Comparison of ENCODE assay signal across 16 cellular contexts in genomic region chr2:113734187-113734586, GRCh38. TPM values are rescaled to one million over a fixed set of nuclear protein-coding genes. Genes with fewer than 3 reads are reported as not detected.
DNase-seq lines count a peak whose midpoint lies in the region; ATAC-seq, FAIRE-seq and TF ChIP-seq lines count a peak whose summit lies in the region.
"Had no signal": no experiment of that assay in that cellular context is flagged by ENCODE, and none has a peak within 500 bp of the region (broad histone marks: within the 10 kb centered on the region; RNA-seq: fewer than 3 reads in every experiment).

No MANE protein-coding gene starts in this region.

- peak; percentile 88 for ATAC-seq in GM19035 (IDR thresholded peaks at IDR 0.05; ENCODE audit: unreplicated experiment)
- ATAC-seq in HG02588 (IDR thresholded peaks at IDR 0.05; ENCODE audit: unreplicated experiment): peak; percentile 83
- ATAC-seq in HG03457 (IDR thresholded peaks at IDR 0.05; ENCODE audit: unreplicated experiment): peak; percentile 89
- ATAC-seq in HG03175 (IDR thresholded peaks at IDR 0.05; ENCODE audit: unreplicated experiment): no peak
- ATAC-seq: body of pancreas, gastrocnemius medialis had no signal

- TF ChIP-seq CTCF in GM13976 (IDR thresholded peaks at IDR 0.05; ENCODE audit: borderline replicate concordance, control extremely low read depth, extremely low read depth, insufficient read depth, missing control alignments) (no peak), breast epithelium (IDR thresholded peaks at IDR 0.05) (no peak)

- DNase-seq in GM13976 (ENCODE audit: low spot score) (peak; percentile 37), small intestine (no peak), H4 (ENCODE audit: low spot score) (no peak), breast epithelium (ENCODE audit: low spot score in 2 of 2) (no peak)
- DNase-seq: activated T-cell treated with anti-CD3 and anti-CD28 coated beads, Interleukin-2, amount 50 U/mL, for 48 hours; body of pancreas; effector memory CD4-positive, alpha-beta T cell; gastrocnemius medialis; immature natural killer cell; NCI-H1694 treated with DMSO at 0.1 percent for 48 hours; stimulated activated CD4-positive, alpha-beta T cell treated with anti-CD3 and anti-CD28 coated beads, Interleukin-2, amount 100 ng/mL, for 24 hours had no signal

- H3K27me3 ChIP-seq in small intestine (ENCODE audit: control insufficient read depth in 2 of 2, insufficient read depth in 2 of 2, low read length in 2 of 2) (no peaks in the 10 kb centered on the region), breast epithelium (no peaks in the 10 kb centered on the region)
- H3K27me3 ChIP-seq: body of pancreas, gastrocnemius medialis had no signal

- intact Hi-C loops in breast epithelium (cut with DNase I; ENCODE audit: low total_unique reads): no loop called here

- TF ChIP-seq POLR2A in breast epithelium (IDR thresholded peaks at IDR 0.05): no peak

- no peaks in the 10 kb centered on the region for H3K4me1 ChIP-seq in small intestine (ENCODE audit: control insufficient read depth in 2 of 2, insufficient read depth in 1 of 2, low read depth in 1 of 2, low read length in 1 of 2)
- H3K4me1 ChIP-seq in breast epithelium: no peaks in the 10 kb centered on the region
- H3K4me1 ChIP-seq: body of pancreas, prostate gland had no signal

- H3K27ac ChIP-seq in small intestine (ENCODE audit: low read depth in 1 of 2, low read length in 1 of 2): no peak overlapping the region
- no peak overlapping the region for H3K27ac ChIP-seq in breast epithelium
- H3K27ac ChIP-seq: body of pancreas, prostate gland had no signal

- 65 to 81% (median 68%) methylated on average over 1 of the region's 1 CpG for WGBS in small intestine, 3 donors

- H3K9me3 ChIP-seq in small intestine (ENCODE audit: control insufficient read depth, low read depth): no peaks in the 10 kb centered on the region
- no peaks in the 10 kb centered on the region for H3K9me3 ChIP-seq in breast epithelium
- H3K9me3 ChIP-seq: body of pancreas, gastrocnemius medialis, prostate gland had no signal

- H3K36me3 ChIP-seq in small intestine (ENCODE audit: control insufficient read depth in 2 of 2, insufficient read depth in 2 of 2, low read length in 2 of 2): no peaks in the 10 kb centered on the region
- peaks cover 4% of the 10 kb centered on the region for H3K36me3 ChIP-seq in breast epithelium
- H3K36me3 ChIP-seq: prostate gland had no signal

- in situ Hi-C loops in GM13976 (cut with MboI; ENCODE audit: low sequenced_read_pairs, unreplicated experiment): no loop called here

- H3K4me3 ChIP-seq in small intestine (ENCODE audit: low read depth in 1 of 2, low read length in 2 of 2) (no peak overlapping the region), breast epithelium (no peak overlapping the region)
- H3K4me3 ChIP-seq: body of pancreas, gastrocnemius medialis, prostate gland had no signal

- FAIRE-seq in small intestine (lab: Jason Lieb, UNC): no peak

RNA-seq across cellular contexts. Expression of gene SLC35F5, which starts 22.3 kb away (rescaled TPM):
- 10 to 100 TPM; 12.7 to 23.0 (median 16.3) TPM for polyA plus RNA-seq in small intestine
- 41.7 and 56.8 TPM in 2 replicates for total RNA-seq in H4 (2014; rRNA removed; shearing (Covaris generic))
- 100 to 1,000 TPM in 1 of 3 donors, 10 to 100 TPM in 2; 77.8 to 135 (median 96.7) TPM for total RNA-seq in breast epithelium
